Comparison of ENCODE assay signal across 8 cellular contexts in the genomic region with DNA sequence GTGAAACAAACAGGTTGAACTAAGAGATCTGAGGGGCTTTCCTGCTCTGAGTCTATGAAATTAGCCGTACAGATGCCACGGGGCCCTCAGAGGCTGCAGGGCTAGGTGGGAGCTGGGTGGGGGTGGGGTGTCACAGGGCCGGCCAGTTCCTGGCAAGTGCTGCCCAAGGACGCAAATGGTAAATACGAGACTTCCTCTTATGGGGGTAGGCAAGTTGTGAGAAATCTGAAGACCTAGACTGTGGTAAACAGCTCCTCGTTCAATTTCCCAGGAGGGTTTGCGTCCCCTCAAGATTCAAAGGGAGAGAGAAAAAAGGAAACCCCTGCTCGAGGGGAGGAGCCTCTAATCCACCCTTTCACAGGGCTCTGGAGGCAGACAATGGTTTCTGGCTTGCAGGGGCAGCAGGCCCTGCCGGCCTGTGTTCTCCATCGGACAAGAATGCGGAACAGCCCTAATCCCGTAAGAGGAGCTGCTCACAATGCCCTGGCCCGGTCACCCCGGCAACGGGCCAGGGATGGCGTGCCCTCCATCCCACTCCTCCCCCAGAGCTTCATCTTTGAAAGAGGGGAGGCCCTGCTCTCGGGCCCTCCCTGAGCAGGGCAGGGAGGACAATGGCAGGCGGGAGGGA. TPM values are rescaled to one million over a fixed set of nuclear protein-coding genes. Genes with fewer than 3 reads are reported as not detected.
A peak's percentile ranks its signal among the peaks of the same experiment; 100 is the strongest.
DNase-seq lines count a peak whose midpoint lies in the region; ATAC-seq and TF ChIP-seq lines count a peak whose summit lies in the region.

No MANE protein-coding gene starts in this region.

- H3K4me1 Mint-ChIP-seq in activated T-cell treated with anti-CD3 and anti-CD28 coated beads, Interleukin-2, amount 50 U/mL, for 72 hours (ENCODE audit: low read depth): peaks cover 91% of the 10 kb centered on the region
- H3K4me1 Mint-ChIP-seq in nephron: peaks cover 63% of the 10 kb centered on the region

- peak overlapping the region; percentile 92 to 95 for H3K4me3 Mint-ChIP-seq in activated T-cell treated with anti-CD3 and anti-CD28 coated beads, Interleukin-2, amount 50 U/mL, for 72 hours
- H3K4me3 Mint-ChIP-seq in nephron: peak overlapping the region; percentile 50 to 65 (median 53)

- no peaks in the 10 kb centered on the region for H3F3A ChIP-seq in Loucy (ENCODE audit: low read depth)

- peaks cover 15% of the 10 kb centered on the region for H3K4me1 ChIP-seq in Loucy (ENCODE audit: insufficient read depth, low read length, poor library complexity, severe bottlenecking)

- H3K27ac Mint-ChIP-seq in activated T-cell treated with anti-CD3 and anti-CD28 coated beads, Interleukin-2, amount 50 U/mL, for 72 hours: peak overlapping the region; percentile 93
- peak overlapping the region; percentile 95 to 99 (median 97) for H3K27ac Mint-ChIP-seq in nephron

- H3K27me3 ChIP-seq in Loucy (ENCODE audit: insufficient read depth, low read length, poor library complexity, severe bottlenecking): no peaks in the 10 kb centered on the region

- no peaks in the 10 kb centered on the region for H3K36me3 ChIP-seq in Loucy (ENCODE audit: insufficient read depth, low read length)

- ATAC-seq in GM18505 (IDR thresholded peaks at IDR 0.05; ENCODE audit: unreplicated experiment): peak; percentile 46
- ATAC-seq in activated T-cell treated with anti-CD3 and anti-CD28 coated beads, Interleukin-2, amount 50 U/mL, for 72 hours (replicated peaks in 1 of 2): peak; percentile 87 to 88

- DNase-seq in activated T-cell treated with anti-CD3 and anti-CD28 coated beads, Interleukin-2, amount 50 U/mL, for 72 hours: peak; percentile 63 to 66
- peak; percentile 62 for DNase-seq in fibroblast of peridontal ligament (ENCODE audit: extremely low read depth)
- DNase-seq in NCI-H1048 (lab: John Stamatoyannopoulos, UW): no peak
- DNase-seq in GF-D8 (lab: John Stamatoyannopoulos, UW): no peak
- DNase-seq in middle frontal gyrus (ENCODE audit: extremely low spot score, low spot score): no peak

- H3K9me3 Mint-ChIP-seq in activated T-cell treated with anti-CD3 and anti-CD28 coated beads, Interleukin-2, amount 50 U/mL, for 72 hours: no peaks in the 10 kb centered on the region
- H3K9me3 Mint-ChIP-seq in nephron: no peaks in the 10 kb centered on the region

- no peaks in the 10 kb centered on the region for H3K27me3 Mint-ChIP-seq in activated T-cell treated with anti-CD3 and anti-CD28 coated beads, Interleukin-2, amount 50 U/mL, for 72 hours (ENCODE audit: low read depth)
- no peaks in the 10 kb centered on the region for H3K27me3 Mint-ChIP-seq in nephron (ENCODE audit: low read depth)

- H4K20me1 ChIP-seq in Loucy (ENCODE audit: insufficient read depth, low read length, poor library complexity, severe bottlenecking): no peaks in the 10 kb centered on the region

- H3K9me2 ChIP-seq in Loucy (replicated peaks; ENCODE audit: low read depth, low read length): no peaks in the 10 kb centered on the region

- no peaks in the 10 kb centered on the region for H3K79me2 ChIP-seq in Loucy (ENCODE audit: insufficient read depth, low read length)

- peak overlapping the region; percentile 6 for H3K4me3 ChIP-seq in Loucy (ENCODE audit: low read length, poor library complexity, severe bottlenecking)

- TF ChIP-seq CTCF in Loucy (conservative IDR thresholded peaks at IDR 0.05; ENCODE audit: low read length) (no peak), nephron (IDR thresholded peaks at IDR 0.05; ENCODE audit: unreplicated experiment in 3 of 3) (no peak)

- no peak overlapping the region for H3K9ac ChIP-seq in Loucy (ENCODE audit: low read depth, low read length, poor library complexity, severe bottlenecking)

- peaks cover 2 to 6% of the 10 kb centered on the region in 2 donors for H3K36me3 Mint-ChIP-seq in activated T-cell treated with anti-CD3 and anti-CD28 coated beads, Interleukin-2, amount 50 U/mL, for 72 hours (ENCODE audit: insufficient read depth in 2 of 2)
- peaks cover 14% of the 10 kb centered on the region for H3K36me3 Mint-ChIP-seq in nephron (ENCODE audit: low read depth)

- TF ChIP-seq POLR2A in GM18505 (IDR thresholded peaks at IDR 0.05; ENCODE audit: borderline replicate concordance, extremely low read depth, insufficient read depth, insufficient read length): no peak

- peak overlapping the region; percentile 43 for H3K4me2 ChIP-seq in Loucy (ENCODE audit: low read depth, low read length, poor library complexity, severe bottlenecking)

- H3K9me3 ChIP-seq in Loucy (ENCODE audit: insufficient read depth, low read depth, low read length): no peaks in the 10 kb centered on the region

- H2AFZ ChIP-seq in Loucy (ENCODE audit: low read length): peak overlapping the region; percentile 14; the same call in 1 of the 2 replicates

RNA-seq across cellular contexts. Expression of a gene that starts 7.8 kb away (rescaled TPM):
- total RNA-seq in activated T-cell treated with anti-CD3 and anti-CD28 coated beads, Interleukin-2, amount 50 U/mL, for 72 hours: 1 to 10 TPM; 5.4 to 5.7 TPM

RNA-seq across cellular contexts. Expression of a gene that starts 42.9 kb away (rescaled TPM):
- total RNA-seq in activated T-cell treated with anti-CD3 and anti-CD28 coated beads, Interleukin-2, amount 50 U/mL, for 72 hours: not detected

Comparison
In these comparisons a context has a peak if more than half of its experiments do, and no peak if none do; other contexts are left out.
1. DNase-seq: peak in activated T-cell treated with anti-CD3 and anti-CD28 coated beads, Interleukin-2, amount 50 U/mL, for 72 hours (2 of 2) and fibroblast of peridontal ligament (single experiment); none in NCI-H1048 (single experiment), GF-D8 (single experiment) and middle frontal gyrus (single experiment).